In the genomic region with DNA sequence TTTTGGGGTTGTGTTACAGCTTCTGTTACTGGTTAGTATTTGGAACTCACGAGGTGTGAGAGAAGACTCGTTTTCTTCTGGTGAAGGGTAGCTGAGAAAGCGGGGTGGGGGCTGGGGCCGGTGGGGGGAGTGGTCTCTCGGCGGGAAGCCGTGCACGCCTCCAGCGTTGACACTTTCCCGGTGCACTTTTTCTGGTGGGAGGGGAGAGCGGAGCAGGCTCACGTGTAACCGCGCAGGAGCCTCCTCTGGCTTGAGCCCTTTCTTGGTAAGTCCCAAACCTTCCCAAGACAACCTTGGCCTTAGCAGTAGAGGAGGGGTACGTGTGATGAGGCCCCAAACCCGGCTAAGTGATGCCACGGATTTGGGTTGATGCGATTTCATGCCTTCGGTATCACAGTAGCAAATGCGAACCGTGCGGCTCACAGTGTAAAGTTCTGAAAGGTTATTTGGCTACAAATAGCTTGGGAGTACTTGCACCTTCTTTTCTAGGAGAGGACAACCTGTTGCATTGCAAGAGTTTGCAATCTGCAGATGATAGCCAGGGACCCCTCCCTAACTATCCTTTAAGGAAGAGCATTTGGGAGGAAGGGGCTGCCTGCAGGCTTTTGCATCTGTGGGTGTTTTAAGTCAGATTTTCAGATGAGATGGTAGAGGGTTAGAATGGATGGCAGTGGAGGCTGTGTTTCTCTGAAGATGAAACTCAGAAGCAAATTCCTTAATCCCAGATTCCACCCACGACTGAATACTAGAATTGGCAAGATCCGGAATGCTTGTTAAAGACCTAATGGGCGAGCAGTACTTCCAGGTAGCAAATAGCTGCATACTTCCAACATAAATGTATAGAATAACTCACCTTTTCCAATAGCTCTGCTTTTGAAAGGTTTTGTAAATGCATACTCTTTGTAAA, we compare ENCODE assay signal across 9 cellular contexts. TPM values are rescaled to one million over a fixed set of nuclear protein-coding genes. Genes with fewer than 3 reads are reported as not detected.
DNase-seq lines count a peak whose midpoint lies in the region; ATAC-seq and TF ChIP-seq lines count a peak whose summit lies in the region.
"Had no signal": no experiment of that assay in that cellular context is flagged by ENCODE, and none has a peak within 500 bp of the region (broad histone marks: within the 10 kb centered on the region; RNA-seq: fewer than 3 reads in every experiment).

No MANE protein-coding gene starts in this region.

- no peak overlapping the region for H3K9ac ChIP-seq in neural progenitor cell

- H3K4me2 ChIP-seq in neural progenitor cell: peak overlapping the region; percentile 88

- no peak overlapping the region for H2AFZ ChIP-seq in neural progenitor cell (replicated peaks)

- H3K27ac Mint-ChIP-seq in CD14-positive monocyte: no peak overlapping the region
- H3K27ac Mint-ChIP-seq in neural progenitor cell: no peak overlapping the region

- TF ChIP-seq CTCF in CD14-positive monocyte (IDR thresholded peaks at IDR 0.05): no peak
- TF ChIP-seq CTCF in Peyer's patch (IDR thresholded peaks at IDR 0.05): no peak
- TF ChIP-seq CTCF in neural progenitor cell (IDR thresholded peaks at IDR 0.05): no peak

- H3K36me3 ChIP-seq in Peyer's patch (no peaks in the 10 kb centered on the region), neural progenitor cell (no peaks in the 10 kb centered on the region)

- H3K9me3 ChIP-seq in Peyer's patch: no peaks in the 10 kb centered on the region
- H3K9me3 ChIP-seq in neural progenitor cell (ENCODE audit: low read depth): no peaks in the 10 kb centered on the region

- intact Hi-C loops in CD14-positive monocyte (cut with micrococcal nuclease): no loop called here
- intact Hi-C loops in Right ventricle myocardium superior (cut with DNase I): no loop called here
- intact Hi-C loops in posterior vena cava (cut with DNase I): no loop called here

- H3K4me3 ChIP-seq in Peyer's patch: peak overlapping the region; percentile 36 to 67 (median 54)
- peak overlapping the region; percentile 53 for H3K4me3 ChIP-seq in neural progenitor cell

- H3K27ac ChIP-seq in Peyer's patch: peak overlapping the region; percentile 38 to 80 (median 58)
- no peak overlapping the region for H3K27ac ChIP-seq in neural progenitor cell

- ATAC-seq in Right ventricle myocardium superior (ENCODE audit: poor library complexity): peak; percentile 47
- no peak for ATAC-seq in HG02763 (IDR thresholded peaks at IDR 0.05; ENCODE audit: unreplicated experiment)
- no peak for ATAC-seq in HG03342 (IDR thresholded peaks at IDR 0.05; ENCODE audit: unreplicated experiment)

- no peak for TF ChIP-seq POLR2A in Peyer's patch (IDR thresholded peaks at IDR 0.05)

- H3K27me3 ChIP-seq in Peyer's patch (no peaks in the 10 kb centered on the region), neural progenitor cell (peaks cover 87% of the 10 kb centered on the region)

- DNase-seq in CD14-positive monocyte (ENCODE audit: low spot score) (no peak), Peyer's patch (peak in 1 of 3 donors; percentile 44), Right ventricle myocardium superior (peak; percentile 46), neural progenitor cell (ENCODE audit: low spot score) (peak; percentile 38), posterior vena cava (ENCODE audit: low spot score) (no peak), RPMI8226 (no peak)
- DNase-seq: NCI-H1436 had no signal

- peaks cover 3 to 39% (median 33%) of the 10 kb centered on the region in 7 donors for H3K9me3 Mint-ChIP-seq in CD14-positive monocyte
- no peaks in the 10 kb centered on the region for H3K9me3 Mint-ChIP-seq in neural progenitor cell

- H3K27me3 Mint-ChIP-seq in CD14-positive monocyte (ENCODE audit: low read depth in 3 of 3) (peaks cover 72 to 94% (median 77%) of the 10 kb centered on the region in 3 donors), neural progenitor cell (ENCODE audit: insufficient read depth, low read depth) (peaks cover 45% of the 10 kb centered on the region)

- H3K4me3 Mint-ChIP-seq in CD14-positive monocyte (peak overlapping the region; percentile 29 to 76), neural progenitor cell (peak overlapping the region; percentile 72)

- H3K4me1 Mint-ChIP-seq in CD14-positive monocyte: peaks cover 21% of the 10 kb centered on the region
- H3K4me1 Mint-ChIP-seq in neural progenitor cell: peaks cover 10% of the 10 kb centered on the region

- H4K20me1 ChIP-seq in neural progenitor cell (ENCODE audit: low read depth): peaks cover 6% of the 10 kb centered on the region

- H3F3A ChIP-seq in neural progenitor cell (ENCODE audit: low read depth): peaks cover 16% of the 10 kb centered on the region

- H3K4me1 ChIP-seq in Peyer's patch: peaks cover 0 to 19% (median 0%) of the 10 kb centered on the region in 4 donors
- H3K4me1 ChIP-seq in neural progenitor cell: peaks cover 26% of the 10 kb centered on the region

- H3K36me3 Mint-ChIP-seq in CD14-positive monocyte: peaks cover 6 to 10% of the 10 kb centered on the region in 2 donors
- no peaks in the 10 kb centered on the region for H3K36me3 Mint-ChIP-seq in neural progenitor cell

- no peaks in the 10 kb centered on the region for H3K79me2 ChIP-seq in neural progenitor cell (ENCODE audit: low read depth)

RNA-seq across cellular contexts. Expression of a gene that starts 1.5 kb away (rescaled TPM):
- polyA plus RNA-seq in CD14-positive monocyte: not detected
- total RNA-seq in Peyer's patch: 10 to 100 TPM in 1 of 4 donors, 1 to 10 TPM in 3; 2.5 to 10.0 (median 5.4) TPM
- 31.6 TPM for total RNA-seq in Right ventricle myocardium superior
- total RNA-seq in neural progenitor cell (ENCODE audit: low replicate concordance): 0.06 and 0.11 TPM in 2 replicates
- total RNA-seq in posterior vena cava: 10 to 100 TPM in 1 of 2 donors, 1 to 10 TPM in 1; 6.6 to 15.7 TPM

Comparison
In these comparisons a context has a peak if more than half of its experiments do, and no peak if none do; other contexts are left out.
1. DNase-seq: peak in Right ventricle myocardium superior (single experiment) and neural progenitor cell (single experiment); none in CD14-positive monocyte (single experiment), posterior vena cava (single experiment) and RPMI8226 (single experiment).